In genomic region chr14:81682134-81682533, GRCh38 we compare ENCODE assay signal across 1 cellular context.
TF ChIP-seq lines count a peak whose summit lies in the region.

No MANE protein-coding gene starts in this region.

TF ChIP-seq in GM23338, 12 proteins besides CTCF, POLR2A, EP300 and RAD21 (continued from another document):
- TF ChIP-seq, protein P1, sequence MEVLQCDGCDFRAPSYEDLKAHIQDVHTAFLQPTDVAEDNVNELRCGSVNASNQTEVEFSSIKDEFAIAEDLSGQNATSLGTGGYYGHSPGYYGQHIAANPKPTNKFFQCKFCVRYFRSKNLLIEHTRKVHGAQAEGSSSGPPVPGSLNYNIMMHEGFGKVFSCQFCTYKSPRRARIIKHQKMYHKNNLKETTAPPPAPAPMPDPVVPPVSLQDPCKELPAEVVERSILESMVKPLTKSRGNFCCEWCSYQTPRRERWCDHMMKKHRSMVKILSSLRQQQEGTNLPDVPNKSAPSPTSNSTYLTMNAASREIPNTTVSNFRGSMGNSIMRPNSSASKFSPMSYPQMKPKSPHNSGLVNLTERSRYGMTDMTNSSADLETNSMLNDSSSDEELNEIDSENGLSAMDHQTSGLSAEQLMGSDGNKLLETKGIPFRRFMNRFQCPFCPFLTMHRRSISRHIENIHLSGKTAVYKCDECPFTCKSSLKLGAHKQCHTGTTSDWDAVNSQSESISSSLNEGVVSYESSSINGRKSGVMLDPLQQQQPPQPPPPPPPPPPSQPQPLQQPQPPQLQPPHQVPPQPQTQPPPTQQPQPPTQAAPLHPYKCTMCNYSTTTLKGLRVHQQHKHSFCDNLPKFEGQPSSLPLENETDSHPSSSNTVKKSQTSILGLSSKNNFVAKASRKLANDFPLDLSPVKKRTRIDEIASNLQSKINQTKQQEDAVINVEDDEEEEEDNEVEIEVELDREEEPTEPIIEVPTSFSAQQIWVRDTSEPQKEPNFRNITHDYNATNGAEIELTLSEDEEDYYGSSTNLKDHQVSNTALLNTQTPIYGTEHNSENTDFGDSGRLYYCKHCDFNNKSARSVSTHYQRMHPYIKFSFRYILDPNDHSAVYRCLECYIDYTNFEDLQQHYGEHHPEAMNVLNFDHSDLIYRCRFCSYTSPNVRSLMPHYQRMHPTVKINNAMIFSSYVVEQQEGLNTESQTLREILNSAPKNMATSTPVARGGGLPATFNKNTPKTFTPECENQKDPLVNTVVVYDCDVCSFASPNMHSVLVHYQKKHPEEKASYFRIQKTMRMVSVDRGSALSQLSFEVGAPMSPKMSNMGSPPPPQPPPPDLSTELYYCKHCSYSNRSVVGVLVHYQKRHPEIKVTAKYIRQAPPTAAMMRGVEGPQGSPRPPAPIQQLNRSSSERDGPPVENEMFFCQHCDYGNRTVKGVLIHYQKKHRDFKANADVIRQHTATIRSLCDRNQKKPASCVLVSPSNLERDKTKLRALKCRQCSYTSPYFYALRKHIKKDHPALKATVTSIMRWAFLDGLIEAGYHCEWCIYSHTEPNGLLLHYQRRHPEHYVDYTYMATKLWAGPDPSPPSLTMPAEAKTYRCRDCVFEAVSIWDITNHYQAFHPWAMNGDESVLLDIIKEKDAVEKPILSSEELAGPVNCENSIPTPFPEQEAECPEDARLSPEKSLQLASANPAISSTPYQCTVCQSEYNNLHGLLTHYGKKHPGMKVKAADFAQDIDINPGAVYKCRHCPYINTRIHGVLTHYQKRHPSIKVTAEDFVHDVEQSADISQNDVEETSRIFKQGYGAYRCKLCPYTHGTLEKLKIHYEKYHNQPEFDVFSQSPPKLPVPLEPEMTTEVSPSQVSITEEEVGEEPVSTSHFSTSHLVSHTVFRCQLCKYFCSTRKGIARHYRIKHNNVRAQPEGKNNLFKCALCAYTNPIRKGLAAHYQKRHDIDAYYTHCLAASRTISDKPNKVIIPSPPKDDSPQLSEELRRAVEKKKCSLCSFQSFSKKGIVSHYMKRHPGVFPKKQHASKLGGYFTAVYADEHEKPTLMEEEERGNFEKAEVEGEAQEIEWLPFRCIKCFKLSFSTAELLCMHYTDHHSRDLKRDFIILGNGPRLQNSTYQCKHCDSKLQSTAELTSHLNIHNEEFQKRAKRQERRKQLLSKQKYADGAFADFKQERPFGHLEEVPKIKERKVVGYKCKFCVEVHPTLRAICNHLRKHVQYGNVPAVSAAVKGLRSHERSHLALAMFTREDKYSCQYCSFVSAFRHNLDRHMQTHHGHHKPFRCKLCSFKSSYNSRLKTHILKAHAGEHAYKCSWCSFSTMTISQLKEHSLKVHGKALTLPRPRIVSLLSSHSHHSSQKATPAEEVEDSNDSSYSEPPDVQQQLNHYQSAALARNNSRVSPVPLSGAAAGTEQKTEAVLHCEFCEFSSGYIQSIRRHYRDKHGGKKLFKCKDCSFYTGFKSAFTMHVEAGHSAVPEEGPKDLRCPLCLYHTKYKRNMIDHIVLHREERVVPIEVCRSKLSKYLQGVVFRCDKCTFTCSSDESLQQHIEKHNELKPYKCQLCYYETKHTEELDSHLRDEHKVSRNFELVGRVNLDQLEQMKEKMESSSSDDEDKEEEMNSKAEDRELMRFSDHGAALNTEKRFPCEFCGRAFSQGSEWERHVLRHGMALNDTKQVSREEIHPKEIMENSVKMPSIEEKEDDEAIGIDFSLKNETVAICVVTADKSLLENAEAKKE (CRISPR knock-in tag; IDR thresholded peaks at IDR 0.05): no peak
- no peak for TF ChIP-seq POLR2AphosphoS5 (IDR thresholded peaks at IDR 0.05; ENCODE audit: low read depth)
TF ChIP-seq in GM23338: peak in this region for 0.
